Comparison of ENCODE assay signal across 18 cellular contexts in the genomic region with DNA sequence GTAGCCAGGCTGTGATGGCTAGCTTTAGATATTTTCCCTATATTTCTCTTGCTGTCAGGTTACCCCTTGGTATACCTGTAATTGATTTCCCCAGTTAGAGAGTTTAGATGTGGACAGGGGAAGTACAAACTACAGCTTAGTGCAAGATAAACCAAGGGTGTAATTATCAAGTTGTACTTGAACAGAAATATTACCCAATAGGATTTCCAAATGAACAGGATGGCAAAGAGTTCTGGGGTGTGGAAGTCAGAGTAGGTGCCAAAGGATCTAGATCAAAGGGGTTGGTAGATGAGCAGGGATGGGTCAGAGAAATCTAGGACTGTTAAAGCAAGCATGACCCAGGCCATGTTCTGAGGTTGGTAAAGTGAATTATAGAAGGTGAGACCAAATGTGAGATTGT.
A peak's percentile ranks its signal among the peaks of the same experiment; 100 is the strongest.
DNase-seq lines count a peak whose midpoint lies in the region; ATAC-seq and TF ChIP-seq lines count a peak whose summit lies in the region.
"Had no signal": no experiment of that assay in that cellular context is flagged by ENCODE, and none has a peak within 500 bp of the region (broad histone marks: within the 10 kb centered on the region; RNA-seq: fewer than 3 reads in every experiment).

No MANE protein-coding gene starts in this region.

- no peak overlapping the region for H3K23ac ChIP-seq in mesendoderm (ENCODE audit: low read length)

- DNase-seq in HFFc6 (no peak), left lobe of liver (ENCODE audit: low spot score) (peak; percentile 45), mesendoderm (no peak), SJCRH30 (no peak), 8988T (no peak)
- DNase-seq: AML-193; Caco-2; Calu3; CD4-positive, alpha-beta T cell; CD8-positive, alpha-beta T cell; DND-41; EL; GDM1 had no signal

- H4K5ac ChIP-seq in mesendoderm (ENCODE audit: low read length) = no peak overlapping the region

- H3K4me3 Mint-ChIP-seq in HFFc6 = no peak overlapping the region
- H3K4me3 Mint-ChIP-seq: B cell; CD4-positive, alpha-beta T cell; CD8-positive, alpha-beta T cell had no signal

- H3K36me3 Mint-ChIP-seq in HFFc6 (ENCODE audit: low read depth) = peaks cover 19% of the 10 kb centered on the region
- H3K36me3 Mint-ChIP-seq: CD8-positive, alpha-beta T cell had no signal

- no peak overlapping the region for H3K4me2 ChIP-seq in mesendoderm (ENCODE audit: low read length)
- H3K4me2 ChIP-seq: A549; BLaER1 treated with 17β-estradiol and CSF1 and Interleukin-3, amounts not matched to agents 10 nM and 100 nM had no signal

- H3K79me2 ChIP-seq in mesendoderm (ENCODE audit: control insufficient read depth, insufficient read depth, low read length) = no peaks in the 10 kb centered on the region

- H3K4me3 ChIP-seq in mesendoderm (ENCODE audit: low read length) (no peak overlapping the region), SJCRH30 (no peak overlapping the region)
- H3K4me3 ChIP-seq: A549; BLaER1 treated with 17β-estradiol and CSF1 and Interleukin-3, amounts not matched to agents 10 nM and 100 nM; GM12878 had no signal

- H3K36me3 ChIP-seq in mesendoderm (ENCODE audit: control insufficient read depth, insufficient read depth, low read length) (no peaks in the 10 kb centered on the region), SJCRH30 (no peaks in the 10 kb centered on the region)
- H3K36me3 ChIP-seq: BLaER1 treated with 17β-estradiol and CSF1 and Interleukin-3, amounts not matched to agents 10 nM and 100 nM had no signal

- H3K9ac ChIP-seq in mesendoderm (ENCODE audit: low read length) = no peak overlapping the region
- H3K9ac ChIP-seq: BLaER1 treated with 17β-estradiol and CSF1 and Interleukin-3, amounts not matched to agents 10 nM and 100 nM had no signal

- H2BK15ac ChIP-seq in mesendoderm (replicated peaks; ENCODE audit: low read depth) = no peak overlapping the region

- no peak overlapping the region for H3K27ac ChIP-seq in mesendoderm (ENCODE audit: low read depth, low read length)
- no peak overlapping the region for H3K27ac ChIP-seq in SJCRH30
- H3K27ac ChIP-seq: A549; BLaER1 treated with 17β-estradiol and CSF1 and Interleukin-3, amounts not matched to agents 10 nM and 100 nM; C4-2B had no signal

- peaks cover 41% of the 10 kb centered on the region for H3K4me1 Mint-ChIP-seq in HFFc6 (ENCODE audit: low read depth)
- H3K4me1 Mint-ChIP-seq: B cell had no signal

- no peak for TF ChIP-seq CTCF in HFFc6 (IDR thresholded peaks at IDR 0.05)

- H3K27me3 ChIP-seq in mesendoderm (ENCODE audit: insufficient read depth, low read length, poor library complexity) (no peaks in the 10 kb centered on the region), SJCRH30 (0 out of 2 replicates have a peak, but pooled peaks cover 3% of the 10 kb centered on the region)
- H3K27me3 ChIP-seq: BLaER1 treated with 17β-estradiol and CSF1 and Interleukin-3, amounts not matched to agents 10 nM and 100 nM had no signal

- H2BK120ac ChIP-seq in mesendoderm (ENCODE audit: low read depth, low read length) = peak overlapping the region; percentile 54

- H3K79me1 ChIP-seq in mesendoderm (ENCODE audit: low read length) = no peaks in the 10 kb centered on the region

- no peak overlapping the region for H3K4ac ChIP-seq in mesendoderm (ENCODE audit: low read depth, low read length)

- H4K8ac ChIP-seq in mesendoderm (ENCODE audit: low read depth, low read length) = no peak overlapping the region

- ATAC-seq in left lobe of liver = peak; percentile 96
- ATAC-seq: A549; CD8-positive, alpha-beta T cell; GM12878 had no signal

- no peak overlapping the region for H2BK5ac ChIP-seq in mesendoderm (ENCODE audit: low read length)

- peak overlapping the region; percentile 14; the same call in 1 of the 2 replicates for H3K27ac Mint-ChIP-seq in HFFc6
- H3K27ac Mint-ChIP-seq: B cell; CD4-positive, alpha-beta T cell; CD8-positive, alpha-beta T cell had no signal

- no peak overlapping the region for H2AK5ac ChIP-seq in mesendoderm (ENCODE audit: low read length)

- H3K27me3 Mint-ChIP-seq in HFFc6 (ENCODE audit: insufficient read depth) = peaks cover 2% of the 10 kb centered on the region; the same call in 1 of the 2 replicates
- H3K27me3 Mint-ChIP-seq: B cell; CD4-positive, alpha-beta T cell had no signal

- H3K9me3 ChIP-seq in SJCRH30 (replicated peaks) = no peaks in the 10 kb centered on the region
- H3K9me3 ChIP-seq: A549; BLaER1 treated with 17β-estradiol and CSF1 and Interleukin-3, amounts not matched to agents 10 nM and 100 nM; Caco-2 had no signal

- no peak overlapping the region for H3K56ac ChIP-seq in mesendoderm (ENCODE audit: low read length)

- no peak overlapping the region for H3K18ac ChIP-seq in mesendoderm (ENCODE audit: low read length)

- 0 out of 2 replicates have a peak, but pooled peaks cover 3% of the 10 kb centered on the region for H3K9me3 Mint-ChIP-seq in HFFc6

- H3K4me1 ChIP-seq in mesendoderm (ENCODE audit: control insufficient read depth, low read depth, low read length) (no peaks in the 10 kb centered on the region), SJCRH30 (no peaks in the 10 kb centered on the region)
- H3K4me1 ChIP-seq: A549; BLaER1 treated with 17β-estradiol and CSF1 and Interleukin-3, amounts not matched to agents 10 nM and 100 nM; Caco-2 had no signal
